ENCODE assay signal across 12 cellular contexts in the genomic region with DNA sequence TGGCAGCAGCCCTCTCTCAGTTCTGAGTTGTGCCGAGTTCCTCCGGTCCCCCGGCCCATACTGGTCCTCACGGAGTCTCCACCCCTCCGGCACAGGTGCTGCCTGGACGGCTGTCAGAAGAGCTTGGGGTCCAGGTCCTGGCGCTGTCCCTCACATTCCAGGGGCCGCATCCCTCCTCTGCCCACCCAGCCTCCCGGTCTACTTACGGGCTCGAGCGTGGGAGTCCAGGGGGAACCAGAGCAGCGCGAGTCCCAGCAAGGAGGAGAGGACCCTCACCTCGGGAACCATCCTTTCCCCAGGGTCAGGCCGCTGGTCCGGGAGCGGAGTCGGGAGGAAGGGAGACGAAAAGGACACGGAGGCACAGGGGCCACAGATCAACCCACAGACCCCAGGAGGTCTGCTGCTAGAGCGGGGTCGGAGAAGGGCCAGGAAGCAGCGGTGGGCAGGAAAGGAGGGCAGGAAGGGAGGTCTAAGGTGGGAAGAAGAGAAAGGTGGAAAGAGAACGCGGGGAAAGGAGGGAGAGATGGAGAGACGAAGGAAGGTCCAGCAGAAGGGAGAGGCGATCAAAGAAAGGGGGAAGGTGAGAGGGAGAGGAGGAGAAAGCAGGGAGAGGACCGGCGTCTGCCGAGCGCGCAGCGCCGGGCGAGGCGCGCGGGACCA. TPM values are rescaled to one million over a fixed set of nuclear protein-coding genes. Genes with fewer than 3 reads are reported as not detected.
DNase-seq lines count a peak whose midpoint lies in the region; ATAC-seq and TF ChIP-seq lines count a peak whose summit lies in the region.
"Had no signal": no experiment of that assay in that cellular context is flagged by ENCODE, and none has a peak within 500 bp of the region (broad histone marks: within the 10 kb centered on the region; RNA-seq: fewer than 3 reads in every experiment).

No MANE protein-coding gene starts in this region.

- H3K27ac ChIP-seq in dorsolateral prefrontal cortex (no peak overlapping the region), urinary bladder (ENCODE audit: low read depth) (no peak overlapping the region)
- H3K27ac ChIP-seq in naive thymus-derived CD4-positive, alpha-beta T cell (ENCODE audit: low read depth, low read length) = no peak overlapping the region
- H3K27ac ChIP-seq: left lung, right atrium auricular region had no signal

- H3K9me3 Mint-ChIP-seq in activated naive CD8-positive, alpha-beta T cell (ENCODE audit: low read depth) = no peaks in the 10 kb centered on the region
- H3K9me3 Mint-ChIP-seq in activated naive CD8-positive, alpha-beta T cell treated with anti-CD3 and anti-CD28 coated beads, Interleukin-2, amount 50 U/mL, for 24 hours = no peaks in the 10 kb centered on the region
- H3K9me3 Mint-ChIP-seq in naive thymus-derived CD4-positive, alpha-beta T cell = peaks cover 0 to 2% (median 0%) of the 10 kb centered on the region in 11 donors

- no peak for TF ChIP-seq CTCF in dorsolateral prefrontal cortex (IDR thresholded peaks at IDR 0.05 in 54 of 56, conservative IDR thresholded peaks at IDR 0.05 in 2 of 56; ENCODE audit: low read depth in 1 of 56, partially characterized antibody in 56 of 56)

- peaks cover 9% of the 10 kb centered on the region for H3K4me1 Mint-ChIP-seq in activated naive CD8-positive, alpha-beta T cell (ENCODE audit: low read depth)
- H3K4me1 Mint-ChIP-seq in activated naive CD8-positive, alpha-beta T cell treated with anti-CD3 and anti-CD28 coated beads, Interleukin-2, amount 50 U/mL, for 24 hours = peaks cover 6% of the 10 kb centered on the region
- H3K4me1 Mint-ChIP-seq in naive thymus-derived CD4-positive, alpha-beta T cell = peaks cover 4 to 16% (median 10%) of the 10 kb centered on the region in 7 donors

- POLR2A ChIA-PET in naive thymus-derived CD4-positive, alpha-beta T cell (lab: Charles Lee) = no interaction called here

- no peak overlapping the region for H3K27ac Mint-ChIP-seq in activated naive CD8-positive, alpha-beta T cell
- H3K27ac Mint-ChIP-seq in activated naive CD8-positive, alpha-beta T cell treated with anti-CD3 and anti-CD28 coated beads, Interleukin-2, amount 50 U/mL, for 24 hours = no peak overlapping the region
- no peak overlapping the region for H3K27ac Mint-ChIP-seq in naive thymus-derived CD4-positive, alpha-beta T cell

- intact Hi-C loops in dorsolateral prefrontal cortex (cut with DNase I) = no loop called here
- intact Hi-C loops in naive thymus-derived CD4-positive, alpha-beta T cell (cut with micrococcal nuclease) = loop anchor here in 1 of 2 donors (10.0 kb wide), 1 partner anchor 276 kb away; no protein-coding TSS in a partner anchor

- no peaks in the 10 kb centered on the region for H3K9me3 ChIP-seq in naive thymus-derived CD4-positive, alpha-beta T cell (ENCODE audit: control insufficient read depth in 2 of 3, low read length in 3 of 3)
- H3K9me3 ChIP-seq: left lung, right atrium auricular region had no signal

- no peaks in the 10 kb centered on the region for H3K36me3 ChIP-seq in naive thymus-derived CD4-positive, alpha-beta T cell (ENCODE audit: control insufficient read depth in 2 of 3, insufficient read depth in 3 of 3, low read length in 3 of 3)
- H3K36me3 ChIP-seq in urinary bladder (ENCODE audit: insufficient read depth) = no peaks in the 10 kb centered on the region
- H3K36me3 ChIP-seq: left lung, right atrium auricular region had no signal

- H3K4me1 ChIP-seq in naive thymus-derived CD4-positive, alpha-beta T cell (ENCODE audit: control insufficient read depth in 2 of 2, insufficient read depth in 2 of 2, low read length in 2 of 2) = peaks cover 0 to 4% of the 10 kb centered on the region in 2 donors
- H3K4me1 ChIP-seq in urinary bladder (ENCODE audit: insufficient read depth) = no peaks in the 10 kb centered on the region

- peak overlapping the region; percentile 6 for H3K4me3 Mint-ChIP-seq in activated naive CD8-positive, alpha-beta T cell
- no peak overlapping the region for H3K4me3 Mint-ChIP-seq in activated naive CD8-positive, alpha-beta T cell treated with anti-CD3 and anti-CD28 coated beads, Interleukin-2, amount 50 U/mL, for 24 hours
- H3K4me3 Mint-ChIP-seq in naive thymus-derived CD4-positive, alpha-beta T cell = peak overlapping the region in 7 of 10 donors; percentile 1 to 74 (median 35)

- no peak for ATAC-seq in activated naive CD8-positive, alpha-beta T cell treated with anti-CD3 and anti-CD28 coated beads, Interleukin-2, amount 50 U/mL, for 24 hours
- no peak for ATAC-seq in naive thymus-derived CD4-positive, alpha-beta T cell
- no peak for ATAC-seq in GM21528 (IDR thresholded peaks at IDR 0.05; ENCODE audit: low FRiP score, unreplicated experiment)

- H3K4me3 ChIP-seq in dorsolateral prefrontal cortex (peak overlapping the region in 36 of 59 donors; percentile 1 to 70 (median 48)), urinary bladder (ENCODE audit: low read depth, low read length) (peak overlapping the region; percentile 23)
- H3K4me3 ChIP-seq in naive thymus-derived CD4-positive, alpha-beta T cell (ENCODE audit: low read length) = no peak overlapping the region

- H3K36me3 Mint-ChIP-seq in activated naive CD8-positive, alpha-beta T cell = no peaks in the 10 kb centered on the region
- no peaks in the 10 kb centered on the region for H3K36me3 Mint-ChIP-seq in activated naive CD8-positive, alpha-beta T cell treated with anti-CD3 and anti-CD28 coated beads, Interleukin-2, amount 50 U/mL, for 24 hours (ENCODE audit: low read depth)
- H3K36me3 Mint-ChIP-seq in naive thymus-derived CD4-positive, alpha-beta T cell = peaks cover 0 to 6% (median 0%) of the 10 kb centered on the region in 5 donors

- WGBS in urinary bladder = 10% methylated on average over 39 of the region's 39 CpGs

- peaks cover 0 to 32% (median 3%) of the 10 kb centered on the region in 45 donors for H3K27me3 ChIP-seq in dorsolateral prefrontal cortex
- H3K27me3 ChIP-seq in naive thymus-derived CD4-positive, alpha-beta T cell (ENCODE audit: control insufficient read depth in 2 of 2, insufficient read depth in 2 of 2, low read length in 2 of 2) = no peaks in the 10 kb centered on the region

- H3K27me3 Mint-ChIP-seq in activated naive CD8-positive, alpha-beta T cell = peaks cover 30% of the 10 kb centered on the region
- H3K27me3 Mint-ChIP-seq in activated naive CD8-positive, alpha-beta T cell treated with anti-CD3 and anti-CD28 coated beads, Interleukin-2, amount 50 U/mL, for 24 hours = peaks cover 56% of the 10 kb centered on the region
- H3K27me3 Mint-ChIP-seq in naive thymus-derived CD4-positive, alpha-beta T cell = peaks cover 43 to 74% (median 60%) of the 10 kb centered on the region in 5 donors

- CTCF ChIA-PET in naive thymus-derived CD4-positive, alpha-beta T cell (lab: Charles Lee) = no interaction called here

- DNase-seq in activated naive CD8-positive, alpha-beta T cell treated with anti-CD3 and anti-CD28 coated beads, Interleukin-2, amount 50 U/mL, for 24 hours = no peak
- DNase-seq in dorsolateral prefrontal cortex = no peak
- DNase-seq in naive thymus-derived CD4-positive, alpha-beta T cell = no peak
- no peak for DNase-seq in iPS-NIHi7 (ENCODE audit: extremely low spot score)
- DNase-seq in HuH-7 (ENCODE audit: low spot score) = no peak
- DNase-seq: GDM1, KBM-7 had no signal

RNA-seq across cellular contexts. Expression of gene CHRDL2, which starts 0.5 kb away (rescaled TPM):
- total RNA-seq in dorsolateral prefrontal cortex = 1 to 10 TPM in 15 of 120 experiments, under 1 TPM in 34, not detected in 71; 0.27 to 3.1 (median 0.79) TPM
- not detected for total RNA-seq in naive thymus-derived CD4-positive, alpha-beta T cell
- not detected for polyA plus RNA-seq in naive thymus-derived CD4-positive, alpha-beta T cell
- total RNA-seq in urinary bladder = 0.69 TPM
- polyA plus RNA-seq in urinary bladder = 72.8 TPM

RNA-seq across cellular contexts. Expression of gene RNF169, which starts 17.9 kb away (rescaled TPM):
- total RNA-seq in dorsolateral prefrontal cortex (10 to 100 TPM; 13.4 to 32.9 (median 19.4) TPM), urinary bladder (35.8 TPM)
- total RNA-seq in naive thymus-derived CD4-positive, alpha-beta T cell = 10 to 100 TPM; 17.9 to 25.5 (median 22.2) TPM
- polyA plus RNA-seq in naive thymus-derived CD4-positive, alpha-beta T cell = 1 to 10 TPM; 1.1 to 1.6 TPM
- 6.4 TPM for polyA plus RNA-seq in urinary bladder
